26 cellular contexts compared by ENCODE assay signal in genomic region chr10:98659951-98660350, GRCh38.
"Had no signal": no experiment of that assay in that cellular context is flagged by ENCODE, and none has a peak within 500 bp of the region (broad histone marks: within the 10 kb centered on the region; RNA-seq: fewer than 3 reads in every experiment).

No MANE protein-coding gene starts in this region.

- H3K4me1 Mint-ChIP-seq: mesothelial cell of epicardium; neural crest cell; stimulated activated naive CD8-positive, alpha-beta T cell treated with anti-CD3 and anti-CD28 coated beads, Interleukin-15, amount 100 ng/mL, for 72 hours had no signal

- H3K4me3 ChIP-seq: coronary artery, esophagus muscularis mucosa, gastroesophageal sphincter, heart left ventricle, hepatocyte, lung, mucosa of descending colon, prostate gland, skin epidermis, spleen, thyroid gland had no signal

- DNase-seq: dermis blood vessel endothelial cell; effector memory CD4-positive, alpha-beta T cell; foreskin fibroblast; heart left ventricle; kidney; mucosa of descending colon; naive B cell; right cardiac atrium; spleen; stimulated activated CD4-positive, alpha-beta T cell treated with anti-CD3 and anti-CD28 coated beads, Interleukin-2, amount 100 ng/mL, for 48 hours; stimulated activated naive B cell treated with anti-CD40 and anti-IgM and Interleukin-4, amounts not matched to agents 10 μg/mL and 1 μg/mL and 100 μg/mL, for 72 hours; stimulated activated naive CD8-positive, alpha-beta T cell treated with anti-CD3 and anti-CD28 coated beads, Interleukin-15, amount 100 ng/mL, for 72 hours; thyroid gland; trophoblast cell had no signal

- H3K36me3 ChIP-seq: esophagus muscularis mucosa, gastroesophageal sphincter, heart left ventricle, prostate gland, spleen, thyroid gland had no signal

- H3K27ac ChIP-seq: coronary artery, esophagus muscularis mucosa, gastroesophageal sphincter, heart left ventricle, hepatocyte, prostate gland, spleen, thyroid gland had no signal

- H3K9me3 Mint-ChIP-seq: memory B cell; natural killer cell treated with Interleukin-12 subunit alpha and Interleukin-12 subunit beta and Interleukin-15 and Interleukin-18, amount 100 ng/mL, for 72 hours; stimulated activated naive B cell treated with anti-CD40 and anti-IgM and Interleukin-4, amounts not matched to agents 10 μg/mL and 1 μg/mL and 100 μg/mL, for 72 hours; stimulated activated naive CD8-positive, alpha-beta T cell treated with anti-CD3 and anti-CD28 coated beads, Interleukin-15, amount 100 ng/mL, for 72 hours had no signal

- H2AFZ ChIP-seq: hepatocyte had no signal

- H3K36me3 Mint-ChIP-seq: memory B cell; mesothelial cell of epicardium; naive B cell; natural killer cell treated with Interleukin-12 subunit alpha and Interleukin-12 subunit beta and Interleukin-15 and Interleukin-18, amount 100 ng/mL, for 72 hours; stimulated activated naive B cell treated with anti-CD40 and anti-IgM and Interleukin-4, amounts not matched to agents 10 μg/mL and 1 μg/mL and 100 μg/mL, for 72 hours had no signal

- H3K27ac Mint-ChIP-seq: memory B cell; mesothelial cell of epicardium; naive B cell; natural killer cell treated with Interleukin-12 subunit alpha and Interleukin-12 subunit beta and Interleukin-15 and Interleukin-18, amount 100 ng/mL, for 72 hours; stimulated activated naive B cell treated with anti-CD40 and anti-IgM and Interleukin-4, amounts not matched to agents 10 μg/mL and 1 μg/mL and 100 μg/mL, for 72 hours; stimulated activated naive CD8-positive, alpha-beta T cell treated with anti-CD3 and anti-CD28 coated beads, Interleukin-15, amount 100 ng/mL, for 72 hours had no signal

- H3K4me2 ChIP-seq: hepatocyte had no signal

- ATAC-seq: gastroesophageal sphincter; heart left ventricle; left lobe of liver; mucosa of descending colon; natural killer cell treated with Interleukin-12 subunit alpha and Interleukin-12 subunit beta and Interleukin-15 and Interleukin-18, amount 100 ng/mL, for 72 hours; right cardiac atrium; stimulated activated naive B cell treated with anti-CD40 and anti-IgM and Interleukin-4, amounts not matched to agents 10 μg/mL and 1 μg/mL and 100 μg/mL, for 72 hours; stimulated activated naive CD8-positive, alpha-beta T cell treated with anti-CD3 and anti-CD28 coated beads, Interleukin-15, amount 100 ng/mL, for 72 hours had no signal

- H3K27me3 ChIP-seq: esophagus muscularis mucosa, gastroesophageal sphincter, heart left ventricle, hepatocyte, thyroid gland had no signal

- H3K4me1 ChIP-seq: esophagus muscularis mucosa, heart left ventricle, prostate gland, spleen, thyroid gland had no signal

- H3K79me2 ChIP-seq: hepatocyte had no signal

- H3K9me3 ChIP-seq: prostate gland, thyroid gland had no signal

- H3K4me3 Mint-ChIP-seq: memory B cell; mesothelial cell of epicardium; naive B cell; natural killer cell treated with Interleukin-12 subunit alpha and Interleukin-12 subunit beta and Interleukin-15 and Interleukin-18, amount 100 ng/mL, for 72 hours; neural crest cell; stimulated activated naive B cell treated with anti-CD40 and anti-IgM and Interleukin-4, amounts not matched to agents 10 μg/mL and 1 μg/mL and 100 μg/mL, for 72 hours; stimulated activated naive CD8-positive, alpha-beta T cell treated with anti-CD3 and anti-CD28 coated beads, Interleukin-15, amount 100 ng/mL, for 72 hours had no signal

- H3K27me3 Mint-ChIP-seq: memory B cell had no signal
